In the genomic region with DNA sequence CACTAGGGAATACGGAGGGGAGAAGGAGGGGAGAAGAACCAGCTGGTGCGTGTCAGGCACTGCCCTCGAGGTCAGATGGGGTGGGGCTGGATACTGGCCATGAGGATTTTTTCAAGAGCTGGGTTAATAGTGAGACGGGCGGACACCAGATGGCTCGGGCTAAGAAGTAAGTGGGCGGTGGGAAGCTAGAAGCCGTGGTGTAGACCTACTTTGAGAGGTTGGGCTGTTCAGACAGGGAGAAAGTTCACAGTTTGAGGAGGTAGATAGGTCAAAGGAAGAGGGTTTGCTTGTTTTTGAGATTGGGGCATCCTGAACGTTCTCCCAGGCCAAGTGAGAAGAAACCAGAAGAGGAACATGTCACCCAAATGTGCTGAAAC, we compare ENCODE assay signal across 8 cellular contexts.
DNase-seq lines count a peak whose midpoint lies in the region; ATAC-seq lines count a peak whose summit lies in the region.

No MANE protein-coding gene starts in this region.

- no peak overlapping the region for H3K4me2 ChIP-seq in neuronal stem cell (ENCODE audit: insufficient read depth, low read length, poor library complexity, severe bottlenecking)

- H3K4me1 ChIP-seq in neuronal stem cell (ENCODE audit: control insufficient read depth in 2 of 2, insufficient read depth in 1 of 2, low read depth in 1 of 2, low read length in 2 of 2) = peaks cover 8 to 22% of the 10 kb centered on the region in 2 donors

- no peak overlapping the region for H2AFZ ChIP-seq in neuronal stem cell (ENCODE audit: low read length)

- no peak overlapping the region for H3K18ac ChIP-seq in neuronal stem cell (ENCODE audit: low read length)

- peaks cover 35% of the 10 kb centered on the region for H3K36me3 Mint-ChIP-seq in central memory CD8-positive, alpha-beta T cell (ENCODE audit: insufficient read depth)

- no peak overlapping the region for H3K27ac ChIP-seq in neuronal stem cell (replicated peaks; ENCODE audit: low read length)

- no peaks in the 10 kb centered on the region for H3K9me3 Mint-ChIP-seq in central memory CD8-positive, alpha-beta T cell

- H2BK120ac ChIP-seq in neuronal stem cell (ENCODE audit: low read depth, low read length) = no peak overlapping the region

- H3K9me3 ChIP-seq in neuronal stem cell (replicated peaks in 1 of 2; ENCODE audit: control insufficient read depth in 2 of 2, insufficient read depth in 1 of 2, low read depth in 1 of 2, low read length in 2 of 2) = no peaks in the 10 kb centered on the region

- H3K27me3 ChIP-seq in neuronal stem cell (ENCODE audit: control insufficient read depth in 3 of 3, insufficient read depth in 3 of 3, low read depth in 1 of 3, low read length in 3 of 3) = no peaks in the 10 kb centered on the region

- no peak overlapping the region for H4K91ac ChIP-seq in neuronal stem cell (ENCODE audit: low read depth, low read length, poor library complexity)

- H3K4me3 ChIP-seq in neuronal stem cell (ENCODE audit: low read length in 2 of 2) = no peak overlapping the region

- no peaks in the 10 kb centered on the region for H3K27me3 Mint-ChIP-seq in central memory CD8-positive, alpha-beta T cell

- peaks cover 82% of the 10 kb centered on the region for H3K4me1 Mint-ChIP-seq in central memory CD8-positive, alpha-beta T cell

- H3K27ac Mint-ChIP-seq in central memory CD8-positive, alpha-beta T cell (ENCODE audit: low read depth) = peak overlapping the region; percentile 98

- no peak overlapping the region for H2BK12ac ChIP-seq in neuronal stem cell (ENCODE audit: low read length)

- DNase-seq in DMS 273 treated with DMSO at 0.1 percent for 48 hours (lab: John Stamatoyannopoulos, UW) = peak; percentile 51
- no peak for DNase-seq in central memory CD8-positive, alpha-beta T cell (ENCODE audit: low spot score in 2 of 2)
- DNase-seq in neuronal stem cell (ENCODE audit: low spot score) = no peak
- no peak for DNase-seq in dedifferentiated amniotic fluid mesenchymal stem cell (ENCODE audit: extremely low spot score)
- no peak for DNase-seq in Ammon's horn (ENCODE audit: low spot score)
- DNase-seq in NCI-H526 treated with DMSO at 0.1 percent for 48 hours (lab: John Stamatoyannopoulos, UW) = no peak

- H3K4me3 Mint-ChIP-seq in central memory CD8-positive, alpha-beta T cell = peak overlapping the region; percentile 71

- peak overlapping the region; percentile 9 for H2BK15ac ChIP-seq in neuronal stem cell (ENCODE audit: low read length)

- peaks cover 0 to 12% of the 10 kb centered on the region in 2 donors for H3K36me3 ChIP-seq in neuronal stem cell (replicated peaks in 1 of 2; ENCODE audit: control insufficient read depth in 2 of 2, insufficient read depth in 2 of 2, low read length in 2 of 2)

- H2BK5ac ChIP-seq in neuronal stem cell (ENCODE audit: low read length) = no peak overlapping the region

- H3K4ac ChIP-seq in neuronal stem cell (ENCODE audit: low read length) = no peak overlapping the region

- peak overlapping the region; percentile 63 for H2AK5ac ChIP-seq in neuronal stem cell (ENCODE audit: low read depth, low read length)

- H3K14ac ChIP-seq in neuronal stem cell (ENCODE audit: low read length) = no peak overlapping the region

- peak; percentile 18 for ATAC-seq in HG03378 (IDR thresholded peaks at IDR 0.05; ENCODE audit: unreplicated experiment)
- ATAC-seq in central memory CD8-positive, alpha-beta T cell (replicated peaks; ENCODE audit: extremely low read depth, poor library complexity, severe bottlenecking) = no peak
- ATAC-seq in HG02610 (IDR thresholded peaks at IDR 0.05; ENCODE audit: unreplicated experiment) = no peak

- H3K23ac ChIP-seq in neuronal stem cell (ENCODE audit: low read depth, low read length, poor library complexity) = no peak overlapping the region

- H4K8ac ChIP-seq in neuronal stem cell (ENCODE audit: low read depth, low read length) = no peak overlapping the region

- peaks cover 5% of the 10 kb centered on the region for H3K79me1 ChIP-seq in neuronal stem cell (ENCODE audit: low read depth, low read length)

- no peak overlapping the region for H3K9ac ChIP-seq in neuronal stem cell (ENCODE audit: low read depth, low read length, poor library complexity)

- WGBS in neuronal stem cell (ENCODE audit: extremely low coverage in 2 of 2, insufficient read length in 2 of 2, insufficient replicate concordance in 1 of 2), 2 donors = no CpG with 5 or more reads among the region's 9 CpGs
